In the genomic region with DNA sequence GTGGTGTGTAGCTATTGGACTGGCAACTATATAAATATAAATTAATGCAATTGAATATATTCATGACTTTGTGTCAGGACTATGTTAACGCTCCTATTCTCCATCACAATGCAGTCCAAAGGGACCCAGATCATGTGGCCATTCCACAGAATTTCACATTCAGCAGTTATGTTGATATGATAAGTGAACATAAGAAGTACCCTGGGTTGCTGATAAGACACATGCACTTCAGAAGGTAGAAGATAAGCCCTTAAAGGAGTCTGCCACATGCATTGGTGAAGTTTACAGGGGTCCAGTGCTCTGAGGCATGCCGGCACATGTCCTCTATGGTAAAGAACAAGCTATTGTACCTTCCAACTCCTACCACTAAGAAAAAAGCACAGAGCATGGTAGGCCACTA, we compare ENCODE assay signal across 1 cellular context.
TF ChIP-seq lines count a peak whose summit lies in the region.

No MANE protein-coding gene starts in this region.

TF ChIP-seq in K562, 482 proteins besides CTCF, POLR2A, EP300 and RAD21 (continued from another document and continues in another):
- no peak for TF ChIP-seq TAF9B (IDR thresholded peaks at IDR 0.05; ENCODE audit: partially characterized antibody)
- peak; percentile 60; the same call in 1 of the 2 replicates for TF ChIP-seq SOX6 (IDR thresholded peaks at IDR 0.05)
- no peak for TF ChIP-seq RFX7 (CRISPR knock-in tag; IDR thresholded peaks at IDR 0.05)
- peak in 1 of 2 experiments; percentile 42; a peak in 1 of 4 replicates for TF ChIP-seq TRIM24 (IDR thresholded peaks at IDR 0.05)
- no peak for TF ChIP-seq CBX2 (IDR thresholded peaks at IDR 0.05; ENCODE audit: insufficient read depth, low read length, poor library complexity, severe bottlenecking)
- TF ChIP-seq C11orf30 (IDR thresholded peaks at IDR 0.05; ENCODE audit: low read depth), result peak; percentile 56; the same call in 1 of the 2 replicates
- TF ChIP-seq NR4A1 (CRISPR knock-in tag; IDR thresholded peaks at IDR 0.05), result no peak
- no peak for TF ChIP-seq NR4A1 (tag; IDR thresholded peaks at IDR 0.05)
- no peak for TF ChIP-seq HEY1 (CRISPR knock-in tag; IDR thresholded peaks at IDR 0.05; ENCODE audit: borderline replicate concordance)
- TF ChIP-seq ADNP (tag; IDR thresholded peaks at IDR 0.05), result 0 out of 2 replicates have a peak, but pooled peaks have one; percentile 46
- no peak for TF ChIP-seq KAT7 (CRISPR knock-in tag; IDR thresholded peaks at IDR 0.05; ENCODE audit: borderline replicate concordance)
- TF ChIP-seq U2AF1 (optimal IDR thresholded peaks at IDR 0.05; ENCODE audit: low read depth, low read length), result no peak
- peak; percentile 79 for TF ChIP-seq TCF3 (CRISPR knock-in tag; IDR thresholded peaks at IDR 0.05)
- TF ChIP-seq, protein P1, sequence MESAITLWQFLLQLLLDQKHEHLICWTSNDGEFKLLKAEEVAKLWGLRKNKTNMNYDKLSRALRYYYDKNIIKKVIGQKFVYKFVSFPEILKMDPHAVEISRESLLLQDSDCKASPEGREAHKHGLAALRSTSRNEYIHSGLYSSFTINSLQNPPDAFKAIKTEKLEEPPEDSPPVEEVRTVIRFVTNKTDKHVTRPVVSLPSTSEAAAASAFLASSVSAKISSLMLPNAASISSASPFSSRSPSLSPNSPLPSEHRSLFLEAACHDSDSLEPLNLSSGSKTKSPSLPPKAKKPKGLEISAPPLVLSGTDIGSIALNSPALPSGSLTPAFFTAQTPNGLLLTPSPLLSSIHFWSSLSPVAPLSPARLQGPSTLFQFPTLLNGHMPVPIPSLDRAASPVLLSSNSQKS (CRISPR knock-in tag; IDR thresholded peaks at IDR 0.05), result no peak
- no peak for TF ChIP-seq ZNF384 (IDR thresholded peaks at IDR 0.05; ENCODE audit: low read depth, low read length)
- TF ChIP-seq GTF2F1 (IDR thresholded peaks at IDR 0.05; ENCODE audit: low read depth, low read length), result no peak
- no peak for TF ChIP-seq ASH1L (IDR thresholded peaks at IDR 0.05; ENCODE audit: borderline replicate concordance, low read depth, partially characterized antibody)
- no peak for TF ChIP-seq ZNF274 (IDR thresholded peaks at IDR 0.05; ENCODE audit: borderline replicate concordance, low read depth, low read length)
- TF ChIP-seq SAFB2 (IDR thresholded peaks at IDR 0.05; ENCODE audit: borderline replicate concordance, low read depth, low read length, severe bottlenecking), result no peak
- no peak for TF ChIP-seq CHD2 (IDR thresholded peaks at IDR 0.05; ENCODE audit: low read depth, low read length)
- TF ChIP-seq TEAD2 (tag; IDR thresholded peaks at IDR 0.05), result no peak
- TF ChIP-seq PTBP1 (IDR thresholded peaks at IDR 0.05; ENCODE audit: low read depth, low read length), result no peak
- no peak for TF ChIP-seq SREBF1 (IDR thresholded peaks at IDR 0.05; ENCODE audit: borderline replicate concordance, low read depth, low read length)
- TF ChIP-seq DDX20 (tag; IDR thresholded peaks at IDR 0.05; ENCODE audit: low read depth), result no peak
- TF ChIP-seq KLF6 (CRISPR knock-in tag; IDR thresholded peaks at IDR 0.05; ENCODE audit: borderline replicate concordance), result no peak
- no peak for TF ChIP-seq PURB (CRISPR knock-in tag; IDR thresholded peaks at IDR 0.05; ENCODE audit: low read depth)
- peak; percentile 52; the same call in 1 of the 2 replicates for TF ChIP-seq FOXM1 (IDR thresholded peaks at IDR 0.05; ENCODE audit: low read depth)
- TF ChIP-seq FOXM1 (CRISPR knock-in tag; IDR thresholded peaks at IDR 0.05; ENCODE audit: low read depth), result no peak
- TF ChIP-seq, protein P2, sequence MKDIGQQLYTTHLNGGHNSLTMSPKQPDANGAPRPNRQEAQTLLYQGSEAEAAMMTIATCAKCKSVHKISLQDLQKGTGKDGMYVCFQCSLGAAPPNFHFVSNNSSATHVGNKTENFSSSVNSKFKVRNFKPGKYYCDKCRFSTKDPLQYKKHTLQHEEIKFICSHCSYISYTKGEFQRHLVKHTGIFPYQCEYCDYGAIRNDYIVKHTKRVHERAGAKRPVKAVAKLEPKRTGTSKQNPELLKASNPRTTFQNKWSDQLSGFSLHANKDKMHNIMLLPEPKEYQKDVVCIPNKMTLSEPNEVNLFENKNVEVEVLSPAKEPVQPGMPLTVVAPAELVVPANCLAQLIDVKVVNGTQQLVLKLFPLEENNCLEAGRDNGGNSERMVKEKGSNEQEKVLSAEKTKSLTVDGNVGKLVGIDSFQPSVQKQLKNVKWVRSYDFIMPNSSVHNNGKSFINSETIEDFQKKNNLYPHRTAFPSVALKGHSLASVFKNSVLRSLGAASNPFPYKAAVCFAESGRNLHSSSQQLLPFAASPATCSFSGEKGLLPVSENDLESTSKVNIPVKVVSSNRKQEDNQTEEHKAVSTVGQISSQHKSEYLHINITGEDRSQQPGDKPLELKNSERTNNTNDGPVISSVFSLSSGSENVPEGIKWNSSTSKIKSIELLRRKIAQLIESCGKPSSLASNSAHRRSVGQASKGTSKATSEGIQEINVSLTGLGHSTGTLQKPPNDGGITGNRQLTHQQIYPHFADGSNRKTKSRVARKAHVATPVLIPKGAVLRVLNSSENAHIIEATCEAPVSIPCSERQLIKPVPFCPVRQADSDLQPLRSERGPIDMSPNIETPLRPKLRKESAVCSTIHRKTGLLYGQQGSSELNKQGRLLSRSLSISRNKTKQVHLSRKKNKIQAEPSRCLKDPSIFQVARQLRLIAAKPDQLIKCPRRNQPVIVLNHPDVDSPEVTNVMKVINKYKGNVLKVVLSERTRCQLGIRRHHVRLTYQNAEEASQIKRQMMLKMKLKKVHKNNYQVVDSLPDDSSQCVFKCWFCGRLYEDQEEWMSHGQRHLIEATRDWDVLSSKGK (CRISPR knock-in tag; IDR thresholded peaks at IDR 0.05), result no peak
- no peak for TF ChIP-seq KHSRP (IDR thresholded peaks at IDR 0.05)
- TF ChIP-seq NEUROD1 (IDR thresholded peaks at IDR 0.05; ENCODE audit: borderline replicate concordance, low read depth, low read length, partially characterized antibody), result no peak
- no peak for TF ChIP-seq NCOA2 (IDR thresholded peaks at IDR 0.05; ENCODE audit: partially characterized antibody in 2 of 2)
- TF ChIP-seq NFXL1 (CRISPR knock-in tag; IDR thresholded peaks at IDR 0.05), result no peak
- no peak for TF ChIP-seq KDM5B (IDR thresholded peaks at IDR 0.05; ENCODE audit: insufficient replicate concordance, low read depth, low read length)
- TF ChIP-seq ARID1B (IDR thresholded peaks at IDR 0.05), result peak; percentile 85
- TF ChIP-seq SMAD4 (CRISPR knock-in tag; conservative IDR thresholded peaks at IDR 0.05), result no peak
- no peak for TF ChIP-seq HNRNPL (IDR thresholded peaks at IDR 0.05; ENCODE audit: low read depth, low read length)
- no peak for TF ChIP-seq ZC3H8 (IDR thresholded peaks at IDR 0.05)
- no peak for TF ChIP-seq EHMT2 (IDR thresholded peaks at IDR 0.05)
- TF ChIP-seq ZNF174 (CRISPR knock-in tag; IDR thresholded peaks at IDR 0.05), result no peak
- no peak for TF ChIP-seq NCOA1 (IDR thresholded peaks at IDR 0.05; ENCODE audit: low read depth)
- no peak for TF ChIP-seq TBL1XR1 (IDR thresholded peaks at IDR 0.05; ENCODE audit: low read length in 2 of 2)
- TF ChIP-seq TAL1 (IDR thresholded peaks at IDR 0.05), result peak; percentile 75
- TF ChIP-seq CBFA2T2 (conservative IDR thresholded peaks at IDR 0.05), result peak; percentile 79
- TF ChIP-seq GABPB1 (CRISPR knock-in tag; IDR thresholded peaks at IDR 0.05), result no peak
- no peak for TF ChIP-seq CCNT2 (IDR thresholded peaks at IDR 0.05; ENCODE audit: borderline replicate concordance, extremely low read depth, insufficient read length, low read depth, low read length)
- TF ChIP-seq BACH1 (tag; IDR thresholded peaks at IDR 0.05), result no peak
- TF ChIP-seq SPI1 (IDR thresholded peaks at IDR 0.05; ENCODE audit: borderline replicate concordance, low read depth, low read length), result no peak
- no peak for TF ChIP-seq PTTG1 (tag; IDR thresholded peaks at IDR 0.05; ENCODE audit: low read depth)
- TF ChIP-seq ESRRA (IDR thresholded peaks at IDR 0.05; ENCODE audit: borderline replicate concordance, low read depth), result no peak
- no peak for TF ChIP-seq ZNF134 (CRISPR knock-in tag; conservative IDR thresholded peaks at IDR 0.05)
- TF ChIP-seq, protein P3, sequence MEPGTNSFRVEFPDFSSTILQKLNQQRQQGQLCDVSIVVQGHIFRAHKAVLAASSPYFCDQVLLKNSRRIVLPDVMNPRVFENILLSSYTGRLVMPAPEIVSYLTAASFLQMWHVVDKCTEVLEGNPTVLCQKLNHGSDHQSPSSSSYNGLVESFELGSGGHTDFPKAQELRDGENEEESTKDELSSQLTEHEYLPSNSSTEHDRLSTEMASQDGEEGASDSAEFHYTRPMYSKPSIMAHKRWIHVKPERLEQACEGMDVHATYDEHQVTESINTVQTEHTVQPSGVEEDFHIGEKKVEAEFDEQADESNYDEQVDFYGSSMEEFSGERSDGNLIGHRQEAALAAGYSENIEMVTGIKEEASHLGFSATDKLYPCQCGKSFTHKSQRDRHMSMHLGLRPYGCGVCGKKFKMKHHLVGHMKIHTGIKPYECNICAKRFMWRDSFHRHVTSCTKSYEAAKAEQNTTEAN (CRISPR knock-in tag; IDR thresholded peaks at IDR 0.05), result no peak
- no peak for TF ChIP-seq HMG20A (CRISPR knock-in tag; conservative IDR thresholded peaks at IDR 0.05)
- peak; percentile 48; the same call in 1 of the 2 replicates for TF ChIP-seq KLF16 (IDR thresholded peaks at IDR 0.05)
- TF ChIP-seq, protein P4, sequence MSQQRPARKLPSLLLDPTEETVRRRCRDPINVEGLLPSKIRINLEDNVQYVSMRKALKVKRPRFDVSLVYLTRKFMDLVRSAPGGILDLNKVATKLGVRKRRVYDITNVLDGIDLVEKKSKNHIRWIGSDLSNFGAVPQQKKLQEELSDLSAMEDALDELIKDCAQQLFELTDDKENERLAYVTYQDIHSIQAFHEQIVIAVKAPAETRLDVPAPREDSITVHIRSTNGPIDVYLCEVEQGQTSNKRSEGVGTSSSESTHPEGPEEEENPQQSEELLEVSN (IDR thresholded peaks at IDR 0.05; ENCODE audit: borderline replicate concordance in 1 of 2, extremely low read depth in 1 of 2, insufficient read depth in 1 of 2, insufficient read length in 1 of 2, low read depth in 1 of 2, low read length in 1 of 2, poor library complexity in 1 of 2, severe bottlenecking in 1 of 2), result no peak
- TF ChIP-seq SRSF1 (IDR thresholded peaks at IDR 0.05; ENCODE audit: low read depth, low read length), result no peak
- TF ChIP-seq, protein P5, sequence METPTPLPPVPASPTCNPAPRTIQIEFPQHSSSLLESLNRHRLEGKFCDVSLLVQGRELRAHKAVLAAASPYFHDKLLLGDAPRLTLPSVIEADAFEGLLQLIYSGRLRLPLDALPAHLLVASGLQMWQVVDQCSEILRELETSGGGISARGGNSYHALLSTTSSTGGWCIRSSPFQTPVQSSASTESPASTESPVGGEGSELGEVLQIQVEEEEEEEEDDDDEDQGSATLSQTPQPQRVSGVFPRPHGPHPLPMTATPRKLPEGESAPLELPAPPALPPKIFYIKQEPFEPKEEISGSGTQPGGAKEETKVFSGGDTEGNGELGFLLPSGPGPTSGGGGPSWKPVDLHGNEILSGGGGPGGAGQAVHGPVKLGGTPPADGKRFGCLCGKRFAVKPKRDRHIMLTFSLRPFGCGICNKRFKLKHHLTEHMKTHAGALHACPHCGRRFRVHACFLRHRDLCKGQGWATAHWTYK (CRISPR knock-in tag; IDR thresholded peaks at IDR 0.05), result no peak
- peak; percentile 88 for TF ChIP-seq CBFA2T3 (IDR thresholded peaks at IDR 0.05)
- peak; percentile 45 for TF ChIP-seq MYC (IDR thresholded peaks at IDR 0.05; ENCODE audit: low read depth, low read length)
- no peak for TF ChIP-seq MYC (CRISPR knock-in tag; IDR thresholded peaks at IDR 0.05; ENCODE audit: borderline replicate concordance, low read depth)
- TF ChIP-seq MAFK (IDR thresholded peaks at IDR 0.05; ENCODE audit: low read length), result no peak
- no peak for TF ChIP-seq YBX1 (IDR thresholded peaks at IDR 0.05)
- no peak for TF ChIP-seq ZNF253 (CRISPR knock-in tag; conservative IDR thresholded peaks at IDR 0.05)
- TF ChIP-seq, protein P6, sequence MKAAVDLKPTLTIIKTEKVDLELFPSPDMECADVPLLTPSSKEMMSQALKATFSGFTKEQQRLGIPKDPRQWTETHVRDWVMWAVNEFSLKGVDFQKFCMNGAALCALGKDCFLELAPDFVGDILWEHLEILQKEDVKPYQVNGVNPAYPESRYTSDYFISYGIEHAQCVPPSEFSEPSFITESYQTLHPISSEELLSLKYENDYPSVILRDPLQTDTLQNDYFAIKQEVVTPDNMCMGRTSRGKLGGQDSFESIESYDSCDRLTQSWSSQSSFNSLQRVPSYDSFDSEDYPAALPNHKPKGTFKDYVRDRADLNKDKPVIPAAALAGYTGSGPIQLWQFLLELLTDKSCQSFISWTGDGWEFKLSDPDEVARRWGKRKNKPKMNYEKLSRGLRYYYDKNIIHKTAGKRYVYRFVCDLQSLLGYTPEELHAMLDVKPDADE (conservative IDR thresholded peaks at IDR 0.05; ENCODE audit: control insufficient read depth, low read depth, low read length), result no peak
- peak; percentile 53 for TF ChIP-seq MTA2 (IDR thresholded peaks at IDR 0.05; ENCODE audit: low read depth)
- no peak for TF ChIP-seq MYNN (IDR thresholded peaks at IDR 0.05)
- no peak for TF ChIP-seq MYNN (CRISPR knock-in tag; IDR thresholded peaks at IDR 0.05)
- no peak for TF ChIP-seq ZNF584 (CRISPR knock-in tag; IDR thresholded peaks at IDR 0.05; ENCODE audit: low read depth)
